ENCODE assay signal across 8 cellular contexts in genomic region chr5:180605554-180606214, GRCh38. TPM values are rescaled to one million over a fixed set of nuclear protein-coding genes. Genes with fewer than 3 reads are reported as not detected.
DNase-seq lines count a peak whose midpoint lies in the region; ATAC-seq and TF ChIP-seq lines count a peak whose summit lies in the region.

No MANE protein-coding gene starts in this region.

- peak; percentile 23 to 76 (median 64) for DNase-seq in CD8-positive, alpha-beta T cell
- DNase-seq in HEK293T (ENCODE audit: extremely low spot score) (peak; percentile 77), OCI-M1 (lab: John Stamatoyannopoulos, UW) (peak; percentile 82), fibroblast of villous mesenchyme (ENCODE audit: low read depth) (peak; percentile 64), pulmonary artery endothelial cell (ENCODE audit: low read depth, low spot score) (peak; percentile 22), ureter (ENCODE audit: low spot score) (no peak), NCI-H187 treated with DMSO at 0.1 percent for 48 hours (lab: John Stamatoyannopoulos, UW) (no peak)
- peak; percentile 73 to 74 for DNase-seq in activated T-cell treated with anti-CD3 and anti-CD28 coated beads, Interleukin-2, amount 50 U/mL, for 72 hours

- H3K27ac Mint-ChIP-seq in CD8-positive, alpha-beta T cell = no peak overlapping the region
- no peak overlapping the region for H3K27ac Mint-ChIP-seq in activated T-cell treated with anti-CD3 and anti-CD28 coated beads, Interleukin-2, amount 50 U/mL, for 72 hours

- POLR2A ChIA-PET in CD8-positive, alpha-beta T cell (lab: Charles Lee) = no interaction called here
- POLR2A ChIA-PET in HEK293T (lab: Yijun Ruan, JAX) = interaction anchor here (0.8 to 1.2 kb wide), 2 partner anchors 14 to 16 kb away, joined by 3 to 10 read pairs; no protein-coding TSS in a partner anchor

- H3K4me3 Mint-ChIP-seq in CD8-positive, alpha-beta T cell = no peak overlapping the region
- no peak overlapping the region for H3K4me3 Mint-ChIP-seq in activated T-cell treated with anti-CD3 and anti-CD28 coated beads, Interleukin-2, amount 50 U/mL, for 72 hours

- ATAC-seq in CD8-positive, alpha-beta T cell = peak; percentile 80
- peak; percentile 71 to 76 for ATAC-seq in activated T-cell treated with anti-CD3 and anti-CD28 coated beads, Interleukin-2, amount 50 U/mL, for 72 hours (replicated peaks in 1 of 2)

- H3K27me3 Mint-ChIP-seq in CD8-positive, alpha-beta T cell (ENCODE audit: low read depth) = peaks cover 2% of the 10 kb centered on the region
- H3K27me3 Mint-ChIP-seq in activated T-cell treated with anti-CD3 and anti-CD28 coated beads, Interleukin-2, amount 50 U/mL, for 72 hours (ENCODE audit: low read depth) = peaks cover 8% of the 10 kb centered on the region

- no peaks in the 10 kb centered on the region for H3K27me3 ChIP-seq in CD8-positive, alpha-beta T cell (ENCODE audit: insufficient read depth, low read length)

- H3K4me1 Mint-ChIP-seq in CD8-positive, alpha-beta T cell (ENCODE audit: low read depth) = peaks cover 3% of the 10 kb centered on the region
- H3K4me1 Mint-ChIP-seq in activated T-cell treated with anti-CD3 and anti-CD28 coated beads, Interleukin-2, amount 50 U/mL, for 72 hours (ENCODE audit: low read depth) = peaks cover 22% of the 10 kb centered on the region

- intact Hi-C loops in CD8-positive, alpha-beta T cell (cut with DNase I, micrococcal nuclease) = loop anchor here (1.0 to 10.0 kb wide), 3 partner anchors 81 to 113 kb away; no protein-coding TSS in a partner anchor

- no peaks in the 10 kb centered on the region for H3K9me3 ChIP-seq in CD8-positive, alpha-beta T cell (ENCODE audit: low read length)

- peaks cover 1% of the 10 kb centered on the region for H3K36me3 Mint-ChIP-seq in CD8-positive, alpha-beta T cell
- no peaks in the 10 kb centered on the region for H3K36me3 Mint-ChIP-seq in activated T-cell treated with anti-CD3 and anti-CD28 coated beads, Interleukin-2, amount 50 U/mL, for 72 hours (ENCODE audit: insufficient read depth in 2 of 2)

- no peak overlapping the region for H3K27ac ChIP-seq in CD8-positive, alpha-beta T cell (ENCODE audit: low read depth, low read length)

- no peaks in the 10 kb centered on the region for H3K4me1 ChIP-seq in CD8-positive, alpha-beta T cell (ENCODE audit: insufficient read depth, low read length)

- TF ChIP-seq CTCF in CD8-positive, alpha-beta T cell (IDR thresholded peaks at IDR 0.05) = peak; percentile 69
- peak; percentile 86 for TF ChIP-seq CTCF in fibroblast of villous mesenchyme (IDR thresholded peaks at IDR 0.05; ENCODE audit: insufficient read depth, low read depth, low read length)

- CTCF ChIA-PET in CD8-positive, alpha-beta T cell (lab: Charles Lee) = interaction anchor here (0.9 to 2.5 kb wide), 11 partner anchors 16 to 137 kb away, joined by 3 to 23 read pairs (median 3); no protein-coding TSS in a partner anchor
- CTCF ChIA-PET in HEK293T (lab: Yijun Ruan, JAX) = interaction anchor here (0.7 to 2.0 kb wide), 7 partner anchors 11 to 394 kb away, joined by 3 to 11 read pairs (median 3); no protein-coding TSS in a partner anchor

- no peaks in the 10 kb centered on the region for H3K36me3 ChIP-seq in CD8-positive, alpha-beta T cell (ENCODE audit: insufficient read depth, low read length)

- H3K9me3 Mint-ChIP-seq in CD8-positive, alpha-beta T cell = no peaks in the 10 kb centered on the region
- H3K9me3 Mint-ChIP-seq in activated T-cell treated with anti-CD3 and anti-CD28 coated beads, Interleukin-2, amount 50 U/mL, for 72 hours = no peaks in the 10 kb centered on the region

- H3K4me3 ChIP-seq in CD8-positive, alpha-beta T cell (ENCODE audit: low read depth, low read length) = no peak overlapping the region
- no peak overlapping the region for H3K4me3 ChIP-seq in fibroblast of villous mesenchyme (ENCODE audit: low read depth, low read length)

TF ChIP-seq in HEK293T, 16 proteins besides CTCF, POLR2A, EP300 and RAD21:
- TF ChIP-seq NFRKB (IDR thresholded peaks at IDR 0.05) (no peak), PKNOX1 (IDR thresholded peaks at IDR 0.05) (peak; percentile 40)

RNA-seq across cellular contexts. Expression of gene SCGB3A1, which starts 14.4 kb away (rescaled TPM):
- not detected for total RNA-seq in CD8-positive, alpha-beta T cell
- not detected for total RNA-seq in activated T-cell treated with anti-CD3 and anti-CD28 coated beads, Interleukin-2, amount 50 U/mL, for 72 hours
- total RNA-seq in fibroblast of villous mesenchyme (not detected in 2 replicates), pulmonary artery endothelial cell (not detected in 2 replicates), ureter (1.4 TPM)

RNA-seq across cellular contexts. Expression of gene FLT4, which starts 43.7 kb away (rescaled TPM):
- 10 to 100 TPM; 11.1 to 13.3 TPM for total RNA-seq in CD8-positive, alpha-beta T cell
- 1 to 10 TPM in 1 of 2 donors, under 1 TPM in 1; 0.79 to 1.7 TPM for total RNA-seq in activated T-cell treated with anti-CD3 and anti-CD28 coated beads, Interleukin-2, amount 50 U/mL, for 72 hours
- under 0.01 and 0.43 TPM in 2 replicates for total RNA-seq in fibroblast of villous mesenchyme
- 1.5 and 3.2 TPM in 2 replicates for total RNA-seq in pulmonary artery endothelial cell
- 12.1 TPM for total RNA-seq in ureter

Comparison
In these comparisons a context has a peak if more than half of its experiments do, and no peak if none do; other contexts are left out.
1. DNase-seq: peak in CD8-positive, alpha-beta T cell (7 of 7), HEK293T (single experiment), OCI-M1 (single experiment), activated T-cell treated with anti-CD3 and anti-CD28 coated beads, Interleukin-2, amount 50 U/mL, for 72 hours (2 of 2), fibroblast of villous mesenchyme (single experiment) and pulmonary artery endothelial cell (single experiment); none in ureter (single experiment) and NCI-H187 treated with DMSO at 0.1 percent for 48 hours (single experiment).